Comparison of ENCODE assay signal across 1 cellular context in genomic region chr2:36355157-36355889, GRCh38.
TF ChIP-seq lines count a peak whose summit lies in the region.

A gene with protein sequence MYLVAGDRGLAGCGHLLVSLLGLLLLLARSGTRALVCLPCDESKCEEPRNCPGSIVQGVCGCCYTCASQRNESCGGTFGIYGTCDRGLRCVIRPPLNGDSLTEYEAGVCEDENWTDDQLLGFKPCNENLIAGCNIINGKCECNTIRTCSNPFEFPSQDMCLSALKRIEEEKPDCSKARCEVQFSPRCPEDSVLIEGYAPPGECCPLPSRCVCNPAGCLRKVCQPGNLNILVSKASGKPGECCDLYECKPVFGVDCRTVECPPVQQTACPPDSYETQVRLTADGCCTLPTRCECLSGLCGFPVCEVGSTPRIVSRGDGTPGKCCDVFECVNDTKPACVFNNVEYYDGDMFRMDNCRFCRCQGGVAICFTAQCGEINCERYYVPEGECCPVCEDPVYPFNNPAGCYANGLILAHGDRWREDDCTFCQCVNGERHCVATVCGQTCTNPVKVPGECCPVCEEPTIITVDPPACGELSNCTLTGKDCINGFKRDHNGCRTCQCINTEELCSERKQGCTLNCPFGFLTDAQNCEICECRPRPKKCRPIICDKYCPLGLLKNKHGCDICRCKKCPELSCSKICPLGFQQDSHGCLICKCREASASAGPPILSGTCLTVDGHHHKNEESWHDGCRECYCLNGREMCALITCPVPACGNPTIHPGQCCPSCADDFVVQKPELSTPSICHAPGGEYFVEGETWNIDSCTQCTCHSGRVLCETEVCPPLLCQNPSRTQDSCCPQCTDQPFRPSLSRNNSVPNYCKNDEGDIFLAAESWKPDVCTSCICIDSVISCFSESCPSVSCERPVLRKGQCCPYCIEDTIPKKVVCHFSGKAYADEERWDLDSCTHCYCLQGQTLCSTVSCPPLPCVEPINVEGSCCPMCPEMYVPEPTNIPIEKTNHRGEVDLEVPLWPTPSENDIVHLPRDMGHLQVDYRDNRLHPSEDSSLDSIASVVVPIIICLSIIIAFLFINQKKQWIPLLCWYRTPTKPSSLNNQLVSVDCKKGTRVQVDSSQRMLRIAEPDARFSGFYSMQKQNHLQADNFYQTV (plus strand): TSS chr2:36355778. CDS start chr2:36356293, 515 bp downstream.

TF ChIP-seq in HepG2, 621 proteins besides CTCF, POLR2A, EP300 and RAD21 (continued from another document and continues in another):
- TF ChIP-seq, protein P1, sequence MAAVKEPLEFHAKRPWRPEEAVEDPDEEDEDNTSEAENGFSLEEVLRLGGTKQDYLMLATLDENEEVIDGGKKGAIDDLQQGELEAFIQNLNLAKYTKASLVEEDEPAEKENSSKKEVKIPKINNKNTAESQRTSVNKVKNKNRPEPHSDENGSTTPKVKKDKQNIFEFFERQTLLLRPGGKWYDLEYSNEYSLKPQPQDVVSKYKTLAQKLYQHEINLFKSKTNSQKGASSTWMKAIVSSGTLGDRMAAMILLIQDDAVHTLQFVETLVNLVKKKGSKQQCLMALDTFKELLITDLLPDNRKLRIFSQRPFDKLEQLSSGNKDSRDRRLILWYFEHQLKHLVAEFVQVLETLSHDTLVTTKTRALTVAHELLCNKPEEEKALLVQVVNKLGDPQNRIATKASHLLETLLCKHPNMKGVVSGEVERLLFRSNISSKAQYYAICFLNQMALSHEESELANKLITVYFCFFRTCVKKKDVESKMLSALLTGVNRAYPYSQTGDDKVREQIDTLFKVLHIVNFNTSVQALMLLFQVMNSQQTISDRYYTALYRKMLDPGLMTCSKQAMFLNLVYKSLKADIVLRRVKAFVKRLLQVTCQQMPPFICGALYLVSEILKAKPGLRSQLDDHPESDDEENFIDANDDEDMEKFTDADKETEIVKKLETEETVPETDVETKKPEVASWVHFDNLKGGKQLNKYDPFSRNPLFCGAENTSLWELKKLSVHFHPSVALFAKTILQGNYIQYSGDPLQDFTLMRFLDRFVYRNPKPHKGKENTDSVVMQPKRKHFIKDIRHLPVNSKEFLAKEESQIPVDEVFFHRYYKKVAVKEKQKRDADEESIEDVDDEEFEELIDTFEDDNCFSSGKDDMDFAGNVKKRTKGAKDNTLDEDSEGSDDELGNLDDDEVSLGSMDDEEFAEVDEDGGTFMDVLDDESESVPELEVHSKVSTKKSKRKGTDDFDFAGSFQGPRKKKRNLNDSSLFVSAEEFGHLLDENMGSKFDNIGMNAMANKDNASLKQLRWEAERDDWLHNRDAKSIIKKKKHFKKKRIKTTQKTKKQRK (IDR thresholded peaks at IDR 0.05; ENCODE audit: low read length), result no peak
- TF ChIP-seq MTF2 (CRISPR knock-in tag; IDR thresholded peaks at IDR 0.05; ENCODE audit: borderline replicate concordance) (no peak), KDM4B (CRISPR knock-in tag; IDR thresholded peaks at IDR 0.05) (no peak), ZNF747 (CRISPR knock-in tag; IDR thresholded peaks at IDR 0.05; ENCODE audit: borderline replicate concordance) (no peak), ZNF251 (CRISPR knock-in tag; IDR thresholded peaks at IDR 0.05) (no peak), GLMP (CRISPR knock-in tag; IDR thresholded peaks at IDR 0.05; ENCODE audit: borderline replicate concordance) (no peak), DBP (CRISPR knock-in tag; IDR thresholded peaks at IDR 0.05; ENCODE audit: not compliant biosample characterization) (no peak), TBX3 (IDR thresholded peaks at IDR 0.05; ENCODE audit: borderline replicate concordance) (no peak), MAFF (IDR thresholded peaks at IDR 0.05; ENCODE audit: low read depth, low read length) (no peak), ZKSCAN5 (CRISPR knock-in tag; IDR thresholded peaks at IDR 0.05) (no peak), SP4 (CRISPR knock-in tag; IDR thresholded peaks at IDR 0.05) (peak; percentile 43), FOXJ3 (CRISPR knock-in tag; IDR thresholded peaks at IDR 0.05; ENCODE audit: borderline replicate concordance) (no peak), NR2F1 (CRISPR knock-in tag; IDR thresholded peaks at IDR 0.05) (no peak), U2AF1 (optimal IDR thresholded peaks at IDR 0.05; ENCODE audit: low read depth, low read length) (no peak), TAF15 (IDR thresholded peaks at IDR 0.05; ENCODE audit: low read depth, low read length, poor library complexity, severe bottlenecking) (no peak), HES4 (CRISPR knock-in tag; IDR thresholded peaks at IDR 0.05; ENCODE audit: borderline replicate concordance) (peak; percentile 65; the same call in 1 of the 2 replicates), ZSCAN5A (CRISPR knock-in tag; IDR thresholded peaks at IDR 0.05; ENCODE audit: borderline replicate concordance) (no peak), TGIF2 (CRISPR knock-in tag; IDR thresholded peaks at IDR 0.05) (no peak; the same call in 1 of the 2 replicates), ISL2 (CRISPR knock-in tag; IDR thresholded peaks at IDR 0.05) (peak; percentile 17; the same call in 1 of the 2 replicates), SMAD1 (CRISPR knock-in tag; IDR thresholded peaks at IDR 0.05; ENCODE audit: borderline replicate concordance, low read depth) (0 out of 2 replicates have a peak, but pooled peaks have one; percentile 58), RFXANK (CRISPR knock-in tag; IDR thresholded peaks at IDR 0.05) (no peak; the same call in 1 of the 2 replicates), ZNF232 (CRISPR knock-in tag; IDR thresholded peaks at IDR 0.05; ENCODE audit: borderline replicate concordance) (no peak), TARDBP (CRISPR knock-in tag; IDR thresholded peaks at IDR 0.05) (no peak; the same call in 1 of the 2 replicates), FOSL1 (CRISPR knock-in tag; IDR thresholded peaks at IDR 0.05; ENCODE audit: borderline replicate concordance) (no peak), ZBTB46 (CRISPR knock-in tag; IDR thresholded peaks at IDR 0.05; ENCODE audit: borderline replicate concordance) (no peak), ZNF646 (CRISPR knock-in tag; IDR thresholded peaks at IDR 0.05) (no peak), ZNF496 (CRISPR knock-in tag; IDR thresholded peaks at IDR 0.05; ENCODE audit: insufficient replicate concordance) (no peak), EZH2 (conservative IDR thresholded peaks at IDR 0.05; ENCODE audit: low read depth, low read length) (no peak), HMG20A (CRISPR knock-in tag; IDR thresholded peaks at IDR 0.05; ENCODE audit: borderline replicate concordance) (no peak), TCF7L2 (IDR thresholded peaks at IDR 0.05; ENCODE audit: low read depth, low read length) (no peak), ZNF879 (CRISPR knock-in tag; IDR thresholded peaks at IDR 0.05) (no peak)
- TF ChIP-seq, protein P2, sequence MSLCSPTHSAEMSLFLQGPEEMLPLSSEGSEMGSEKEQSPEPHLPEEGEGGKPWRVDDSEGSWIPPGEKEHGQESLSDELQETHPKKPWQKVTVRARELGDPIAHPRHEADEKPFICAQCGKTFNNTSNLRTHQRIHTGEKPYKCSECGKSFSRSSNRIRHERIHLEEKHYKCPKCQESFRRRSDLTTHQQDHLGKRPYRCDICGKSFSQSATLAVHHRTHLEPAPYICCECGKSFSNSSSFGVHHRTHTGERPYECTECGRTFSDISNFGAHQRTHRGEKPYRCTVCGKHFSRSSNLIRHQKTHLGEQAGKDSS (CRISPR knock-in tag; IDR thresholded peaks at IDR 0.05; ENCODE audit: borderline replicate concordance, low read depth), result no peak
- TF ChIP-seq, protein P3, sequence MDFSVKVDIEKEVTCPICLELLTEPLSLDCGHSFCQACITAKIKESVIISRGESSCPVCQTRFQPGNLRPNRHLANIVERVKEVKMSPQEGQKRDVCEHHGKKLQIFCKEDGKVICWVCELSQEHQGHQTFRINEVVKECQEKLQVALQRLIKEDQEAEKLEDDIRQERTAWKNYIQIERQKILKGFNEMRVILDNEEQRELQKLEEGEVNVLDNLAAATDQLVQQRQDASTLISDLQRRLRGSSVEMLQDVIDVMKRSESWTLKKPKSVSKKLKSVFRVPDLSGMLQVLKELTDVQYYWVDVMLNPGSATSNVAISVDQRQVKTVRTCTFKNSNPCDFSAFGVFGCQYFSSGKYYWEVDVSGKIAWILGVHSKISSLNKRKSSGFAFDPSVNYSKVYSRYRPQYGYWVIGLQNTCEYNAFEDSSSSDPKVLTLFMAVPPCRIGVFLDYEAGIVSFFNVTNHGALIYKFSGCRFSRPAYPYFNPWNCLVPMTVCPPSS (IDR thresholded peaks at IDR 0.05), result no peak
- TF ChIP-seq, protein P4, sequence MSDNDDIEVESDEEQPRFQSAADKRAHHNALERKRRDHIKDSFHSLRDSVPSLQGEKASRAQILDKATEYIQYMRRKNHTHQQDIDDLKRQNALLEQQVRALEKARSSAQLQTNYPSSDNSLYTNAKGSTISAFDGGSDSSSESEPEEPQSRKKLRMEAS (IDR thresholded peaks at IDR 0.05), result peak; percentile 62; the same call in 1 of the 2 replicates
